In the genomic region with DNA sequence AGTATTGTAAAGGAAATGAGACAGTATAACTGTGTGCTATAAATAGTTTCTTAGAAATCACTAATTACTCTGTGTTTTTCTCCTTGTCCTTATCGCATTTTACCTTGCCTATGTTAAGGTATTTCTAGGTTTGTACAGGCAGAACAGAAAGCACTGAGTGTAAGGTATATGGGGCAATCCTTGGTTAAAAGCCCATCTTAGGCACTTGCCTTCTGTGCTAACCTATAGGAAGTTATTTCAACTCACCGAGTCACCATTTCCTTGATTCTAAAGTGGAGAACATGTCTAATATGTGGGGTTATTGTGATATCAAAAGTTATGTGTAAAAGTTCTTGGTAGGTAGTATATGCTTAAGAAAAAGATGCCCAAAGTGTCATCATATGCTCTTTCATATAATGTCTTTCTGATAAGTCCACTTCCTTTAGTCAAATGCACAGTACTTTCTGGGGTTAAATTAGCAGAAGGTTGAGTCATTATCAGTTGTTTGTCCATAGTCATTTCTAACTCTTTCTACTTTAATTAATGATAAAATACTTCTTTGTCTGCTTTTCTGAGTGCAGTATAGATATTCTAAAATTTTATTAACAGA, we compare ENCODE assay signal across 16 cellular contexts.
A peak's percentile ranks its signal among the peaks of the same experiment; 100 is the strongest.
DNase-seq lines count a peak whose midpoint lies in the region; ATAC-seq, FAIRE-seq and TF ChIP-seq lines count a peak whose summit lies in the region.
"Had no signal": no experiment of that assay in that cellular context is flagged by ENCODE, and none has a peak within 500 bp of the region (broad histone marks: within the 10 kb centered on the region; RNA-seq: fewer than 3 reads in every experiment).

No MANE protein-coding gene starts in this region.

- H3K27me3 ChIP-seq in DND-41 (ENCODE audit: insufficient read depth, low read length, poor library complexity) (no peaks in the 10 kb centered on the region), endothelial cell of umbilical vein (ENCODE audit: control insufficient read depth in 2 of 2, insufficient read depth in 2 of 2, low read length in 2 of 2) (no peaks in the 10 kb centered on the region), upper lobe of right lung (no peaks in the 10 kb centered on the region), SJCRH30 (no peaks in the 10 kb centered on the region)
- H3K27me3 ChIP-seq: BLaER1 had no signal

- CTCF ChIA-PET in activated CD4-positive, alpha-beta T cell treated with anti-CD3 and anti-CD28 coated beads, Interleukin-2, amount 10 ng/mL, durations not matched to agents 7 days and 5 days (lab: Charles Lee): no interaction called here
- CTCF ChIA-PET in activated CD8-positive, alpha-beta T cell treated with anti-CD3 and anti-CD28 coated beads for 36 hours (lab: Charles Lee): interaction anchor here (1.2 kb wide), 1 partner anchor 23 kb away, joined by 3 read pairs; no protein-coding TSS in a partner anchor
- CTCF ChIA-PET in endothelial cell of umbilical vein (lab: Charles Lee): no interaction called here
- CTCF ChIA-PET in T-cell (lab: Charles Lee): no interaction called here

- dilution Hi-C loops in endothelial cell of umbilical vein (cut with MboI; ENCODE audit: extremely low pct_ligation_motif_present, low sequenced_read_pairs): no loop called here

- H4K20me1 ChIP-seq in DND-41 (ENCODE audit: insufficient read depth, low read length) (no peaks in the 10 kb centered on the region), endothelial cell of umbilical vein (replicated peaks; ENCODE audit: control insufficient read depth, extremely low read depth, insufficient read depth, low read length) (no peaks in the 10 kb centered on the region)

- FAIRE-seq in endothelial cell of umbilical vein (lab: Jason Lieb, UNC): no peak
- FAIRE-seq: A204.1, G401.6 had no signal

- H3K36me3 ChIP-seq in DND-41 (ENCODE audit: insufficient read depth, low read length): peaks cover 32% of the 10 kb centered on the region
- H3K36me3 ChIP-seq in endothelial cell of umbilical vein (ENCODE audit: control insufficient read depth in 2 of 2, extremely low read depth in 1 of 2, insufficient read depth in 2 of 2, low read length in 2 of 2): peaks cover 4 to 8% of the 10 kb centered on the region in 2 experiments
- H3K36me3 ChIP-seq in upper lobe of right lung: peaks cover 47% of the 10 kb centered on the region
- peaks cover 3% of the 10 kb centered on the region; the same call in 1 of the 2 replicates for H3K36me3 ChIP-seq in SJCRH30

- H3K79me2 ChIP-seq in DND-41 (ENCODE audit: insufficient read depth, low read length) (no peaks in the 10 kb centered on the region; the same call in 1 of the 2 replicates), endothelial cell of umbilical vein (ENCODE audit: control insufficient read depth, insufficient read depth, low read length) (no peaks in the 10 kb centered on the region)

- H3K9me1 ChIP-seq in endothelial cell of umbilical vein (replicated peaks; ENCODE audit: control insufficient read depth, extremely low read depth, insufficient read depth, low read length): no peaks in the 10 kb centered on the region

- no peak overlapping the region for H2AFZ ChIP-seq in DND-41 (ENCODE audit: low read depth, low read length)
- H2AFZ ChIP-seq in endothelial cell of umbilical vein (ENCODE audit: low read depth, low read length): no peak overlapping the region

- BruUV-seq in endothelial cell of umbilical vein (replicated peaks; lab: Mats Ljungman, UMichigan): no TSS peak

- H3K9me3 ChIP-seq in DND-41 (ENCODE audit: insufficient read depth, low read length, severe bottlenecking) (no peaks in the 10 kb centered on the region), endothelial cell of umbilical vein (replicated peaks; ENCODE audit: control insufficient read depth, insufficient read depth, low read length) (no peaks in the 10 kb centered on the region), upper lobe of right lung (no peaks in the 10 kb centered on the region), SJCRH30 (replicated peaks) (no peaks in the 10 kb centered on the region)
- H3K9me3 ChIP-seq: BLaER1 had no signal

- no peak for TF ChIP-seq POLR2A in endothelial cell of umbilical vein (IDR thresholded peaks at IDR 0.05; ENCODE audit: low read depth, low read length)

- H3K4me3 ChIP-seq in DND-41 (ENCODE audit: low read depth in 1 of 2, low read length in 2 of 2) (no peak overlapping the region), endothelial cell of umbilical vein (replicated peaks in 1 of 3; ENCODE audit: insufficient read depth in 1 of 3, low read depth in 1 of 3, low read length in 3 of 3) (no peak overlapping the region), upper lobe of right lung (no peak overlapping the region), SJCRH30 (no peak overlapping the region)
- H3K4me3 ChIP-seq: BLaER1 had no signal

- no peak overlapping the region for H3K9ac ChIP-seq in DND-41 (ENCODE audit: low read depth, low read length)
- no peak overlapping the region for H3K9ac ChIP-seq in endothelial cell of umbilical vein (replicated peaks; ENCODE audit: extremely low read depth, insufficient read depth, low read length)
- H3K9ac ChIP-seq: BLaER1 had no signal

- H3K36me3 Mint-ChIP-seq in activated CD4-positive, alpha-beta T cell treated with anti-CD3 and anti-CD28 coated beads, Interleukin-2, amount 10 ng/mL, durations not matched to agents 7 days and 5 days (ENCODE audit: low read depth): peaks cover 34% of the 10 kb centered on the region
- peaks cover 10% of the 10 kb centered on the region for H3K36me3 Mint-ChIP-seq in activated CD8-positive, alpha-beta T cell treated with anti-CD3 and anti-CD28 coated beads for 36 hours (ENCODE audit: low read depth)
- H3K36me3 Mint-ChIP-seq in T-cell: peaks cover 20% of the 10 kb centered on the region

- H3K4me2 ChIP-seq in DND-41 (ENCODE audit: insufficient read depth, low read length): no peak overlapping the region
- peak overlapping the region; percentile 21 for H3K4me2 ChIP-seq in endothelial cell of umbilical vein (ENCODE audit: insufficient read depth, low read length)
- H3K4me2 ChIP-seq: BLaER1 had no signal

- H3K9me3 Mint-ChIP-seq in activated CD4-positive, alpha-beta T cell treated with anti-CD3 and anti-CD28 coated beads, Interleukin-2, amount 10 ng/mL, durations not matched to agents 7 days and 5 days: no peaks in the 10 kb centered on the region
- H3K9me3 Mint-ChIP-seq in activated CD8-positive, alpha-beta T cell treated with anti-CD3 and anti-CD28 coated beads for 36 hours: no peaks in the 10 kb centered on the region
- no peaks in the 10 kb centered on the region for H3K9me3 Mint-ChIP-seq in T-cell

- H3K4me1 Mint-ChIP-seq in activated CD4-positive, alpha-beta T cell treated with anti-CD3 and anti-CD28 coated beads, Interleukin-2, amount 10 ng/mL, durations not matched to agents 7 days and 5 days: peaks cover 31% of the 10 kb centered on the region
- H3K4me1 Mint-ChIP-seq in activated CD8-positive, alpha-beta T cell treated with anti-CD3 and anti-CD28 coated beads for 36 hours (ENCODE audit: low read depth): peaks cover 19% of the 10 kb centered on the region
- H3K4me1 Mint-ChIP-seq in T-cell: peaks cover 19 to 29% (median 28%) of the 10 kb centered on the region in 3 donors

- H3K4me3 Mint-ChIP-seq in activated CD4-positive, alpha-beta T cell treated with anti-CD3 and anti-CD28 coated beads, Interleukin-2, amount 10 ng/mL, durations not matched to agents 7 days and 5 days: no peak overlapping the region
- H3K4me3 Mint-ChIP-seq in activated CD8-positive, alpha-beta T cell treated with anti-CD3 and anti-CD28 coated beads for 36 hours: no peak overlapping the region
- H3K4me3 Mint-ChIP-seq in T-cell: no peak overlapping the region

- H3K27ac ChIP-seq in DND-41 (ENCODE audit: low read length): peak overlapping the region; percentile 57
- no peak overlapping the region for H3K27ac ChIP-seq in endothelial cell of umbilical vein (ENCODE audit: insufficient read depth, low read depth, low read length)
- no peak overlapping the region for H3K27ac ChIP-seq in upper lobe of right lung
- no peak overlapping the region for H3K27ac ChIP-seq in SJCRH30
- H3K27ac ChIP-seq: BLaER1 had no signal

- POLR2A ChIA-PET in activated CD4-positive, alpha-beta T cell treated with anti-CD3 and anti-CD28 coated beads, Interleukin-2, amount 10 ng/mL, durations not matched to agents 7 days and 5 days (lab: Charles Lee): no interaction called here
- POLR2A ChIA-PET in activated CD8-positive, alpha-beta T cell treated with anti-CD3 and anti-CD28 coated beads for 36 hours (lab: Charles Lee): no interaction called here
- POLR2A ChIA-PET in endothelial cell of umbilical vein (lab: Charles Lee): no interaction called here
- POLR2A ChIA-PET in T-cell (lab: Charles Lee): interaction anchor here in 1 of 2 donors (0.6 kb wide), 1 partner anchor 16 kb away, joined by 3 read pairs; no protein-coding TSS in a partner anchor

- no peaks in the 10 kb centered on the region for H3K27me3 Mint-ChIP-seq in activated CD4-positive, alpha-beta T cell treated with anti-CD3 and anti-CD28 coated beads, Interleukin-2, amount 10 ng/mL, durations not matched to agents 7 days and 5 days
- no peaks in the 10 kb centered on the region for H3K27me3 Mint-ChIP-seq in activated CD8-positive, alpha-beta T cell treated with anti-CD3 and anti-CD28 coated beads for 36 hours
- no peaks in the 10 kb centered on the region for H3K27me3 Mint-ChIP-seq in T-cell

- no peak for DNase-seq in activated CD4-positive, alpha-beta T cell treated with anti-CD3 and anti-CD28 coated beads, Interleukin-2, amount 10 ng/mL, durations not matched to agents 7 days and 5 days
- no peak for DNase-seq in activated CD4-positive, alpha-beta T cell treated with anti-CD3 and anti-CD28 coated beads, Interleukin-2, amount 50 U/mL, for 1 hour
- DNase-seq in DND-41 (no peak), endothelial cell of umbilical vein (ENCODE audit: low read depth, low spot score) (no peak), T-cell (no peak), upper lobe of right lung (no peak), SJCRH30 (no peak)
- no peak for DNase-seq in activated CD8-positive, alpha-beta T cell treated with anti-CD3 and anti-CD28 coated beads for 36 hours
- DNase-seq: DMS79 treated with DMSO at 0.1 percent for 48 hours, HCEC 1CT, NCI-H1436, NCI-H2029 treated with DMSO at 0.1 percent for 48 hours, NCI-H774 had no signal

- peaks cover 50% of the 10 kb centered on the region for H3K4me1 ChIP-seq in DND-41 (ENCODE audit: insufficient read depth, low read length)
- H3K4me1 ChIP-seq in endothelial cell of umbilical vein (ENCODE audit: control insufficient read depth, extremely low read depth, insufficient read depth, low read length): peaks cover 22% of the 10 kb centered on the region
- H3K4me1 ChIP-seq in upper lobe of right lung: no peaks in the 10 kb centered on the region
- H3K4me1 ChIP-seq in SJCRH30: no peaks in the 10 kb centered on the region

- ATAC-seq in DND-41 (ENCODE audit: insufficient read depth, low read depth) (no peak), T-cell (replicated peaks in 1 of 4) (no peak), upper lobe of right lung (no peak)
- ATAC-seq in activated CD8-positive, alpha-beta T cell treated with anti-CD3 and anti-CD28 coated beads for 36 hours: peak; percentile 31

- peak overlapping the region; percentile 75 for H3K27ac Mint-ChIP-seq in activated CD4-positive, alpha-beta T cell treated with anti-CD3 and anti-CD28 coated beads, Interleukin-2, amount 10 ng/mL, durations not matched to agents 7 days and 5 days
- H3K27ac Mint-ChIP-seq in activated CD8-positive, alpha-beta T cell treated with anti-CD3 and anti-CD28 coated beads for 36 hours: peak overlapping the region; percentile 49
- H3K27ac Mint-ChIP-seq in T-cell: no peak overlapping the region

- TF ChIP-seq CTCF in DND-41 (IDR thresholded peaks at IDR 0.05; ENCODE audit: borderline replicate concordance, extremely low read depth, low read length, poor library complexity, severe bottlenecking) (no peak), endothelial cell of umbilical vein (IDR thresholded peaks at IDR 0.05; ENCODE audit: extremely low read depth in 1 of 2, insufficient read depth in 1 of 2, low read depth in 1 of 2, low read length in 2 of 2) (no peak), upper lobe of right lung (IDR thresholded peaks at IDR 0.05) (no peak)
- no peak for TF ChIP-seq CTCF in activated CD8-positive, alpha-beta T cell treated with anti-CD3 and anti-CD28 coated beads for 36 hours (IDR thresholded peaks at IDR 0.05)

- intact Hi-C loops in activated CD8-positive, alpha-beta T cell treated with anti-CD3 and anti-CD28 coated beads for 36 hours (cut with micrococcal nuclease): no loop called here
- intact Hi-C loops in endothelial cell of umbilical vein (cut with micrococcal nuclease) (no loop called here), upper lobe of right lung (cut with DNase I) (no loop called here)

Comparison
In these comparisons a context has a peak if more than half of its experiments do, and no peak if none do; other contexts are left out.
1. H3K27ac Mint-ChIP-seq: peak in activated CD4-positive, alpha-beta T cell treated with anti-CD3 and anti-CD28 coated beads, Interleukin-2, amount 10 ng/mL, durations not matched to agents 7 days and 5 days (single experiment) and activated CD8-positive, alpha-beta T cell treated with anti-CD3 and anti-CD28 coated beads for 36 hours (single experiment); none in T-cell (0 of 2).